10 cellular contexts compared by ENCODE assay signal in genomic region chr1:183604048-183604808, GRCh38. TPM values are rescaled to one million over a fixed set of nuclear protein-coding genes. Genes with fewer than 3 reads are reported as not detected.
DNase-seq lines count a peak whose midpoint lies in the region; TF ChIP-seq lines count a peak whose summit lies in the region.
"Had no signal": no experiment of that assay in that cellular context is flagged by ENCODE, and none has a peak within 500 bp of the region (broad histone marks: within the 10 kb centered on the region; RNA-seq: fewer than 3 reads in every experiment).

No MANE protein-coding gene starts in this region.

- TF ChIP-seq CTCF in type B pancreatic cell (conservative IDR thresholded peaks at IDR 0.05) (no peak), prostate gland (IDR thresholded peaks at IDR 0.05) (no peak)

- no peaks in the 10 kb centered on the region for H3K4me1 ChIP-seq in prostate gland (replicated peaks)

- H3K4me1 Mint-ChIP-seq in type B pancreatic cell (ENCODE audit: unreplicated experiment) = peaks cover 14% of the 10 kb centered on the region
- peaks cover 8% of the 10 kb centered on the region for H3K4me1 Mint-ChIP-seq in T-helper 2 cell treated with Interferon-gamma antibody and Interleukin-4, amounts not matched to agents 5 μg/mL and 100 μg/mL, for 36 hours (ENCODE audit: low read depth)

- TF ChIP-seq POLR2A in prostate gland (IDR thresholded peaks at IDR 0.05) = no peak

- no peak overlapping the region for H3K27ac ChIP-seq in prostate gland
- H3K27ac ChIP-seq: A549 had no signal

- peaks cover 4% of the 10 kb centered on the region for H3K9me3 Mint-ChIP-seq in type B pancreatic cell
- no peaks in the 10 kb centered on the region for H3K9me3 Mint-ChIP-seq in T-helper 2 cell treated with Interferon-gamma antibody and Interleukin-4, amounts not matched to agents 5 μg/mL and 100 μg/mL, for 36 hours

- 75% methylated on average over 10 of the region's 10 CpGs for WGBS in prostate gland

- intact Hi-C loops in prostate gland (cut with DNase I) = loop anchor here (10.0 kb wide), 1 partner anchor 319 kb away; no protein-coding TSS in a partner anchor

- H3K36me3 ChIP-seq in prostate gland = no peaks in the 10 kb centered on the region

- no peak overlapping the region for H3K27ac Mint-ChIP-seq in type B pancreatic cell
- no peak overlapping the region for H3K27ac Mint-ChIP-seq in T-helper 2 cell treated with Interferon-gamma antibody and Interleukin-4, amounts not matched to agents 5 μg/mL and 100 μg/mL, for 36 hours

- H3K4me3 ChIP-seq in prostate gland = no peak overlapping the region
- H3K4me3 ChIP-seq: A549, lung had no signal

- no peaks in the 10 kb centered on the region for H3K27me3 ChIP-seq in prostate gland (replicated peaks; ENCODE audit: insufficient read depth)

- H3K4me3 Mint-ChIP-seq in type B pancreatic cell = peak overlapping the region; percentile 33
- H3K4me3 Mint-ChIP-seq in T-helper 2 cell treated with Interferon-gamma antibody and Interleukin-4, amounts not matched to agents 5 μg/mL and 100 μg/mL, for 36 hours = no peak overlapping the region

- peaks cover 7% of the 10 kb centered on the region for H3K27me3 Mint-ChIP-seq in type B pancreatic cell
- no peaks in the 10 kb centered on the region for H3K27me3 Mint-ChIP-seq in T-helper 2 cell treated with Interferon-gamma antibody and Interleukin-4, amounts not matched to agents 5 μg/mL and 100 μg/mL, for 36 hours (ENCODE audit: low read depth)

- peak; percentile 7 for DNase-seq in NCI-H2227 (lab: John Stamatoyannopoulos, UW; ENCODE audit: unreplicated experiment)
- no peak for DNase-seq in NCI-H2227 treated with DMSO at 0.1 percent for 48 hours (lab: John Stamatoyannopoulos, UW)
- DNase-seq in MV-4-11 (lab: John Stamatoyannopoulos, UW) = peak; percentile 88
- DNase-seq in fibroblast of peridontal ligament (ENCODE audit: extremely low read depth) = peak; percentile 67
- no peak for DNase-seq in type B pancreatic cell (ENCODE audit: extremely low spot score, unreplicated experiment)
- no peak for DNase-seq in T-helper 2 cell treated with Interferon-gamma antibody and Interleukin-4, amounts not matched to agents 5 μg/mL and 100 μg/mL, for 36 hours (ENCODE audit: low spot score)
- DNase-seq in NCI-H1436 (lab: John Stamatoyannopoulos, UW) = no peak
- DNase-seq in prostate gland (ENCODE audit: low spot score) = no peak

- H3K36me3 Mint-ChIP-seq in type B pancreatic cell = no peaks in the 10 kb centered on the region
- H3K36me3 Mint-ChIP-seq in T-helper 2 cell treated with Interferon-gamma antibody and Interleukin-4, amounts not matched to agents 5 μg/mL and 100 μg/mL, for 36 hours (ENCODE audit: low read depth) = no peaks in the 10 kb centered on the region

- no peaks in the 10 kb centered on the region for H3K9me3 ChIP-seq in prostate gland
- H3K9me3 ChIP-seq: A549 had no signal

RNA-seq across cellular contexts. Expression of gene NCF2, which starts 14.0 kb away (rescaled TPM):
- total RNA-seq in type B pancreatic cell (ENCODE audit: low replicate concordance) = 0.68 and 2.2 TPM in 2 replicates
- total RNA-seq in prostate gland = 1 to 10 TPM; 2.1 to 5.6 TPM

RNA-seq across cellular contexts. Expression of gene ARPC5, which starts 31.4 kb away (rescaled TPM):
- 83.5 and 94.3 TPM in 2 replicates for total RNA-seq in type B pancreatic cell (ENCODE audit: low replicate concordance)
- 10 to 100 TPM; 62.9 to 92.8 TPM for total RNA-seq in prostate gland

RNA-seq across cellular contexts. Expression of gene APOBEC4, which starts 48.9 kb away (rescaled TPM):
- total RNA-seq in type B pancreatic cell (ENCODE audit: low replicate concordance) (not detected in 2 replicates), prostate gland (under 1 TPM in 1 of 2 donors, not detected in 1; 0.34 TPM)

Comparison
In these comparisons a context has a peak if more than half of its experiments do, and no peak if none do; other contexts are left out.
1. DNase-seq: peak in NCI-H2227 (single experiment), MV-4-11 (single experiment) and fibroblast of peridontal ligament (single experiment); none in NCI-H2227 treated with DMSO at 0.1 percent for 48 hours (single experiment), type B pancreatic cell (single experiment), T-helper 2 cell treated with Interferon-gamma antibody and Interleukin-4, amounts not matched to agents 5 μg/mL and 100 μg/mL, for 36 hours (single experiment), NCI-H1436 (single experiment) and prostate gland (single experiment).